Comparison of ENCODE assay signal across 14 cellular contexts in genomic region chr22:30307026-30307574, GRCh38. TPM values are rescaled to one million over a fixed set of nuclear protein-coding genes. Genes with fewer than 3 reads are reported as not detected.
DNase-seq lines count a peak whose midpoint lies in the region; ATAC-seq, FAIRE-seq and TF ChIP-seq lines count a peak whose summit lies in the region.
"Had no signal": no experiment of that assay in that cellular context is flagged by ENCODE, and none has a peak within 500 bp of the region (broad histone marks: within the 10 kb centered on the region; RNA-seq: fewer than 3 reads in every experiment).

No MANE protein-coding gene starts in this region.

- TF ChIP-seq CTCF in CD14-positive monocyte (IDR thresholded peaks at IDR 0.05) (no peak), GM12878 (IDR thresholded peaks at IDR 0.05 in 2 of 3, conservative IDR thresholded peaks at IDR 0.05 in 1 of 3; ENCODE audit: control insufficient read depth in 2 of 3, extremely low read depth in 1 of 3, insufficient read depth in 1 of 3, low read depth in 3 of 3, low read length in 3 of 3) (no peak), nephron progenitor cell (IDR thresholded peaks at IDR 0.05) (no peak), BE2C (IDR thresholded peaks at IDR 0.05; ENCODE audit: low read depth, low read length) (no peak)

- peak overlapping the region; percentile 82 for H3K9ac ChIP-seq in GM12878 (ENCODE audit: control insufficient read depth, insufficient read depth, low read length)
- H3K9ac ChIP-seq: GM23248 had no signal

- peaks cover 21 to 25% of the 10 kb centered on the region in 2 donors for H3K36me3 Mint-ChIP-seq in CD14-positive monocyte
- H3K36me3 Mint-ChIP-seq in IgD-negative memory B cell = peaks cover 3% of the 10 kb centered on the region
- H3K36me3 Mint-ChIP-seq in nephron progenitor cell (ENCODE audit: low read depth) = no peaks in the 10 kb centered on the region

- H3K36me3 ChIP-seq in GM12878 (ENCODE audit: control insufficient read depth in 2 of 2, insufficient read depth in 2 of 2, low read length in 1 of 2) (peaks cover 6 to 19% of the 10 kb centered on the region in 2 experiments; a peak in 3 of 4 replicates), BE2C (no peaks in the 10 kb centered on the region)

- in situ Hi-C loops in GM12878 (cut with MboI) = no loop called here

- 61% methylated on average over 5 of the region's 5 CpGs for WGBS in GM12878 (ENCODE audit: insufficient coverage, insufficient replicate concordance, low lambda C conversion rate, missing lambda C conversion rate)

- TF ChIP-seq EP300 in GM12878 (IDR thresholded peaks at IDR 0.05; ENCODE audit: borderline replicate concordance in 1 of 2, control insufficient read depth in 1 of 2, low read depth in 2 of 2, low read length in 2 of 2) = no peak

- no peak overlapping the region for H2AFZ ChIP-seq in GM12878 (ENCODE audit: control insufficient read depth, low read depth, low read length)
- H2AFZ ChIP-seq: GM23248 had no signal

- SMC1A ChIA-PET in GM12878 (lab: Charles Lee; ENCODE audit: uncharacterized antibody, unreplicated experiment) = interaction anchor here (0.8 to 9.7 kb wide), 5 partner anchors 8 to 117 kb away, joined by 3 to 92 read pairs (median 6); partner anchors contain the start of genes CASTOR1 and TBC1D10A

- H3K27ac ChIP-seq in GM12878 (ENCODE audit: control insufficient read depth, insufficient read depth) = peak overlapping the region; percentile 96
- H3K27ac ChIP-seq: GM23248 had no signal

- no peaks in the 10 kb centered on the region for H3K27me3 Mint-ChIP-seq in CD14-positive monocyte (ENCODE audit: low read depth in 3 of 3)
- H3K27me3 Mint-ChIP-seq in IgD-negative memory B cell = peaks cover 1% of the 10 kb centered on the region
- H3K27me3 Mint-ChIP-seq in nephron progenitor cell (ENCODE audit: low read depth, poor library complexity) = peaks cover 8% of the 10 kb centered on the region

- peaks cover 98% of the 10 kb centered on the region for H3K4me1 ChIP-seq in GM12878 (ENCODE audit: control insufficient read depth, insufficient read depth, low read length)
- no peaks in the 10 kb centered on the region; the same call in 1 of the 2 replicates for H3K4me1 ChIP-seq in BE2C

- ATAC-seq in GM12878 = no peak
- ATAC-seq: mucosa of descending colon had no signal

- CTCF ChIA-PET in GM12878 (lab: Yijun Ruan, JAX) = interaction anchor here (1.2 to 18.4 kb wide), 2 partner anchors 18 kb away, joined by 3 to 177 read pairs; partner anchors contain the start of gene CASTOR1

- H3K9me3 Mint-ChIP-seq in CD14-positive monocyte (peaks cover 0 to 2% (median 0%) of the 10 kb centered on the region in 7 donors), IgD-negative memory B cell (no peaks in the 10 kb centered on the region), nephron progenitor cell (no peaks in the 10 kb centered on the region)

- TF ChIP-seq RAD21 in GM12878 (IDR thresholded peaks at IDR 0.05; ENCODE audit: insufficient read depth, low read depth, low read length) = no peak

- H3K4me2 ChIP-seq in GM12878 (ENCODE audit: control insufficient read depth, insufficient read depth) = peak overlapping the region; percentile 99

- POLR2A ChIA-PET in GM12878 (lab: Charles Lee) = interaction anchor here (0.7 to 16.1 kb wide), 6 partner anchors 8 to 116 kb away, joined by 3 to 198 read pairs (median 5); partner anchors contain the start of gene TBC1D10A

- no peaks in the 10 kb centered on the region for H4K20me1 ChIP-seq in GM12878 (ENCODE audit: control insufficient read depth, insufficient read depth)

- DNase-seq in CD14-positive monocyte (ENCODE audit: low spot score) (no peak), GM12878 (ENCODE audit: low read depth, low spot score) (no peak), nephron progenitor cell (no peak), BE2C (no peak), SKM-1 treated with dmso at 0.1 percent for 144 hours (lab: John Stamatoyannopoulos, UW; ENCODE audit: unreplicated experiment) (no peak), NCI-H2107 treated with DMSO at 0.1 percent for 48 hours (lab: John Stamatoyannopoulos, UW; ENCODE audit: unreplicated experiment) (no peak)
- DNase-seq in activated CD4-positive, alpha-beta T cell treated with anti-CD3 and anti-CD28 coated beads, Interleukin-2, amount 50 U/mL, for 1 hour = no peak
- DNase-seq: activated CD8-positive, alpha-beta memory T cell treated with anti-CD3 and anti-CD28 coated beads, Interleukin-2, amount 50 U/mL, for 4 hours; GM23248; mucosa of descending colon; NCI-H510A; testis had no signal

- intact Hi-C loops in CD14-positive monocyte (cut with micrococcal nuclease) = loop anchor here in 1 of 2 donors (10.0 kb wide), 1 partner anchor 48 kb away; the partner anchor contains the start of genes CCDC157 and SF3A1
- intact Hi-C loops in GM12878 (cut with micrococcal nuclease; ENCODE audit: unreplicated experiment) = loop anchor here (2.0 kb wide), 1 partner anchor 18 kb away; the partner anchor contains the start of gene CASTOR1

- H3K27ac Mint-ChIP-seq in CD14-positive monocyte (peak overlapping the region in 5 of 7 donors; percentile 33 to 94 (median 84)), IgD-negative memory B cell (peak overlapping the region; percentile 44 to 96 (median 84)), nephron progenitor cell (peak overlapping the region; percentile 5)

- no peak for FAIRE-seq in GM12878 (lab: Jason Lieb, UNC)

- no peak for TF ChIP-seq POLR2A in GM12878 (IDR thresholded peaks at IDR 0.05; ENCODE audit: low read depth, low read length)

- peaks cover 97% of the 10 kb centered on the region for H3K4me1 Mint-ChIP-seq in CD14-positive monocyte
- peaks cover 77 to 92% (median 77%) of the 10 kb centered on the region in 3 donors for H3K4me1 Mint-ChIP-seq in IgD-negative memory B cell
- H3K4me1 Mint-ChIP-seq in nephron progenitor cell = peaks cover 60% of the 10 kb centered on the region

- BruUV-seq in GM12878 (replicated peaks; lab: Mats Ljungman, UMichigan) = no TSS peak

- H3K4me3 Mint-ChIP-seq in CD14-positive monocyte = no peak overlapping the region
- H3K4me3 Mint-ChIP-seq in IgD-negative memory B cell = peak overlapping the region; percentile 62 to 86 (median 79)
- no peak overlapping the region for H3K4me3 Mint-ChIP-seq in nephron progenitor cell

- no peaks in the 10 kb centered on the region for H3K9me3 ChIP-seq in GM12878 (replicated peaks; ENCODE audit: control insufficient read depth, insufficient read depth, low read length)
- no peaks in the 10 kb centered on the region for H3K9me3 ChIP-seq in BE2C
- H3K9me3 ChIP-seq: mucosa of descending colon, testis had no signal

- H3K27me3 ChIP-seq in GM12878 (replicated peaks in 1 of 2; ENCODE audit: control insufficient read depth in 2 of 2, insufficient read depth in 2 of 2, low read length in 1 of 2) (no peaks in the 10 kb centered on the region), BE2C (no peaks in the 10 kb centered on the region)
- H3K27me3 ChIP-seq: testis had no signal

- H3K4me3 ChIP-seq in GM12878 (no peak overlapping the region), BE2C (ENCODE audit: low read depth, low read length) (no peak overlapping the region)
- H3K4me3 ChIP-seq: GM23248, mucosa of descending colon, testis had no signal

- H3K79me2 ChIP-seq in GM12878 (ENCODE audit: control insufficient read depth, insufficient read depth, low read length) = peaks cover 64% of the 10 kb centered on the region

- RAD21 ChIA-PET in GM12878 (lab: Charles Lee; ENCODE audit: unreplicated experiment) = interaction anchor here (0.6 to 8.2 kb wide), 7 partner anchors 18 to 117 kb away, joined by 3 to 88 read pairs (median 4); partner anchors contain the start of genes CASTOR1, CCDC157, SF3A1 and TBC1D10A

RNA-seq across cellular contexts. Expression of gene CASTOR1, which starts 17.8 kb away (rescaled TPM):
- polyA plus RNA-seq in CD14-positive monocyte = 1 to 10 TPM; 6.4 to 6.5 TPM
- 15.7 TPM for polyA plus RNA-seq in IgD-negative memory B cell
- total RNA-seq in GM12878 (2013; cell fraction: nucleolus; rRNA removed) = 3.6 and 4.4 TPM in 2 replicates
- total RNA-seq in GM12878 (2014; rRNA removed) = 5.3 and 5.9 TPM in 2 replicates
- total RNA-seq in GM12878 (2014; rRNA removed; fragmentation: Illumina TruSeq; extraction: Trizol) = 1.2 and 2.4 TPM in 2 replicates
- 6.0 and 9.1 TPM in 2 replicates for total RNA-seq in GM12878 (2021)
- 1.9 TPM for polyA plus RNA-seq in GM12878 (2011; ENCODE audit: low read depth)
- 0.65 and 1.6 TPM in 2 replicates for polyA plus RNA-seq in GM12878 (2011; rRNA removed)
- 2.1 and 2.4 TPM in 2 replicates for polyA plus RNA-seq in GM12878 (2011; cell fraction: cytosol; rRNA removed)
- polyA plus RNA-seq in GM12878 (2011; cell fraction: nucleus; rRNA removed) = 8.4 and 11.5 TPM in 2 replicates
- 5.7 and 6.0 TPM in 2 replicates for polyA plus RNA-seq in GM12878 (2012)
- polyA plus RNA-seq in GM12878 (2014; fragmentation: Illumina TruSeq; extraction: Trizol) = 0.25 and 1.9 TPM in 2 replicates
- 1 to 10 TPM in 1 of 2 experiments, under 1 TPM in 1; 0.31 to 1.2 TPM for polyA plus RNA-seq in GM12878 (2014; fragmentation: Nextera tagmentation; extraction: Ambion mirVana)
- polyA plus RNA-seq in GM12878 (2014; rRNA removed) = 5.5 and 6.3 TPM in 2 replicates
- 1 to 10 TPM; 4.2 to 5.3 TPM for polyA plus RNA-seq in GM12878 (2016; fragmentation: Nextera tagmentation; extraction: Ambion mirVana)
- polyA minus RNA-seq in GM12878 (2011; rRNA and poly(A)+ RNA removed) = 1.6 and 2.1 TPM in 2 replicates
- not detected in 2 replicates for polyA minus RNA-seq in GM12878 (2011; cell fraction: cytosol; rRNA and poly(A)+ RNA removed)
- 5.4 and 7.1 TPM in 2 replicates for polyA minus RNA-seq in GM12878 (2011; cell fraction: nucleus; rRNA and poly(A)+ RNA removed)
- 3.8 TPM for polyA plus RNA-seq in BE2C (2012; ENCODE audit: insufficient read depth, insufficient read length, low read depth)

RNA-seq across cellular contexts. Expression of gene TBC1D10A, which starts 19.6 kb away (rescaled TPM):
- 10 to 100 TPM; 13.4 to 21.8 TPM for polyA plus RNA-seq in CD14-positive monocyte
- 44.0 TPM for polyA plus RNA-seq in IgD-negative memory B cell
- 26.9 and 32.1 TPM in 2 replicates for total RNA-seq in GM12878 (2013; cell fraction: nucleolus; rRNA removed)
- total RNA-seq in GM12878 (2014; rRNA removed) = 14.1 and 16.3 TPM in 2 replicates
- 8.5 and 8.6 TPM in 2 replicates for total RNA-seq in GM12878 (2014; rRNA removed; fragmentation: Illumina TruSeq; extraction: Trizol)
- 22.2 and 24.3 TPM in 2 replicates for total RNA-seq in GM12878 (2021)
- 3.8 TPM for polyA plus RNA-seq in GM12878 (2011; ENCODE audit: low read depth)
- polyA plus RNA-seq in GM12878 (2011; rRNA removed) = 10.3 and 14.4 TPM in 2 replicates
- polyA plus RNA-seq in GM12878 (2011; cell fraction: cytosol; rRNA removed) = 18.2 and 21.6 TPM in 2 replicates
- 63.9 and 67.2 TPM in 2 replicates for polyA plus RNA-seq in GM12878 (2011; cell fraction: nucleus; rRNA removed)
- polyA plus RNA-seq in GM12878 (2012) = 13.5 and 16.9 TPM in 2 replicates
- polyA plus RNA-seq in GM12878 (2014; fragmentation: Illumina TruSeq; extraction: Trizol) = 2.0 and 7.9 TPM in 2 replicates
- under 1 TPM; 0.27 to 0.82 TPM for polyA plus RNA-seq in GM12878 (2014; fragmentation: Nextera tagmentation; extraction: Ambion mirVana)
- 25.7 and 27.8 TPM in 2 replicates for polyA plus RNA-seq in GM12878 (2014; rRNA removed)
- 10 to 100 TPM; 17.4 to 20.8 TPM for polyA plus RNA-seq in GM12878 (2016; fragmentation: Nextera tagmentation; extraction: Ambion mirVana)
- polyA minus RNA-seq in GM12878 (2011; rRNA and poly(A)+ RNA removed) = 12.7 and 20.9 TPM in 2 replicates
- polyA minus RNA-seq in GM12878 (2011; cell fraction: cytosol; rRNA and poly(A)+ RNA removed) = 5.5 and 7.1 TPM in 2 replicates
- 13.3 and 25.6 TPM in 2 replicates for polyA minus RNA-seq in GM12878 (2011; cell fraction: nucleus; rRNA and poly(A)+ RNA removed)
- polyA plus RNA-seq in BE2C (2012; ENCODE audit: insufficient read depth, insufficient read length, low read depth) = 2.9 TPM

RNA-seq across cellular contexts. Expression of gene OSM, which starts 40.4 kb away (rescaled TPM):
- polyA plus RNA-seq in CD14-positive monocyte (100 to 1,000 TPM in 1 of 2 donors, 10 to 100 TPM in 1; 48.0 to 146 TPM), IgD-negative memory B cell (0.79 TPM), GM12878 (2011; rRNA removed) (0.13 and 0.29 TPM in 2 replicates), GM12878 (2014; fragmentation: Illumina TruSeq; extraction: Trizol) (0.21 TPM in 1 of 2 replicates, not detected in the other), GM12878 (2014; fragmentation: Nextera tagmentation; extraction: Ambion mirVana) (under 1 TPM; 0.06 to 0.15 TPM), GM12878 (2014; rRNA removed) (0.79 TPM in 2 replicates), GM12878 (2016; fragmentation: Nextera tagmentation; extraction: Ambion mirVana) (1 to 10 TPM in 1 of 2 experiments, under 1 TPM in 1; 0.72 to 1.4 TPM)
- 0.27 and 0.33 TPM in 2 replicates for total RNA-seq in GM12878 (2013; cell fraction: nucleolus; rRNA removed)
- total RNA-seq in GM12878 (2014; rRNA removed) (0.93 and 1.4 TPM in 2 replicates), GM12878 (2014; rRNA removed; fragmentation: Illumina TruSeq; extraction: Trizol) (0.45 and 0.51 TPM in 2 replicates), GM12878 (2021) (1.1 and 1.2 TPM in 2 replicates)
- polyA plus RNA-seq in GM12878 (2011; ENCODE audit: low read depth) = 0.13 TPM
- polyA plus RNA-seq in GM12878 (2011; cell fraction: cytosol; rRNA removed) = 0.33 and 0.48 TPM in 2 replicates
- 0.41 and 1.0 TPM in 2 replicates for polyA plus RNA-seq in GM12878 (2011; cell fraction: nucleus; rRNA removed)
- 0.27 and 0.39 TPM in 2 replicates for polyA plus RNA-seq in GM12878 (2012)
- polyA minus RNA-seq in GM12878 (2011; rRNA and poly(A)+ RNA removed) = 0.67 TPM in 1 of 2 replicates, not detected in the other
- polyA minus RNA-seq in GM12878 (2011; cell fraction: cytosol; rRNA and poly(A)+ RNA removed) = not detected in 2 replicates
- polyA minus RNA-seq in GM12878 (2011; cell fraction: nucleus; rRNA and poly(A)+ RNA removed) = 0.97 and 1.2 TPM in 2 replicates
- polyA plus RNA-seq in BE2C (2012; ENCODE audit: insufficient read depth, insufficient read length, low read depth) = not detected
- total RNA-seq: chondrocyte, GM23248 had no signal
- polyA plus RNA-seq: GM23248 had no signal

RNA-seq across cellular contexts. Expression of gene SF3A1, which starts 49.6 kb away (rescaled TPM):
- 10 to 100 TPM; 34.7 to 52.1 TPM for polyA plus RNA-seq in CD14-positive monocyte
- polyA plus RNA-seq in IgD-negative memory B cell = 120 TPM
- 108 and 121 TPM in 2 replicates for total RNA-seq in GM12878 (2013; cell fraction: nucleolus; rRNA removed)
- 47.1 and 56.1 TPM in 2 replicates for total RNA-seq in GM12878 (2014; rRNA removed)
- 14.9 and 16.9 TPM in 2 replicates for total RNA-seq in GM12878 (2014; rRNA removed; fragmentation: Illumina TruSeq; extraction: Trizol)
- 222 and 239 TPM in 2 replicates for total RNA-seq in GM12878 (2021)
- polyA plus RNA-seq in GM12878 (2011; ENCODE audit: low read depth) = 32.3 TPM
- polyA plus RNA-seq in GM12878 (2011; rRNA removed) = 7.8 and 28.1 TPM in 2 replicates
- polyA plus RNA-seq in GM12878 (2011; cell fraction: cytosol; rRNA removed) = 20.4 and 35.7 TPM in 2 replicates
- polyA plus RNA-seq in GM12878 (2011; cell fraction: nucleus; rRNA removed) = 51.1 and 94.1 TPM in 2 replicates
- 64.7 and 99.8 TPM in 2 replicates for polyA plus RNA-seq in GM12878 (2012)
- 44.7 and 78.9 TPM in 2 replicates for polyA plus RNA-seq in GM12878 (2014; fragmentation: Illumina TruSeq; extraction: Trizol)
- 10 to 100 TPM; 10.4 to 13.4 TPM for polyA plus RNA-seq in GM12878 (2014; fragmentation: Nextera tagmentation; extraction: Ambion mirVana)
- polyA plus RNA-seq in GM12878 (2014; rRNA removed) = 35.8 and 63.6 TPM in 2 replicates
- 100 to 1,000 TPM; 170 to 190 TPM for polyA plus RNA-seq in GM12878 (2016; fragmentation: Nextera tagmentation; extraction: Ambion mirVana)
- 50.6 and 52.5 TPM in 2 replicates for polyA minus RNA-seq in GM12878 (2011; rRNA and poly(A)+ RNA removed)
- polyA minus RNA-seq in GM12878 (2011; cell fraction: cytosol; rRNA and poly(A)+ RNA removed) = 50.0 and 80.6 TPM in 2 replicates
- polyA minus RNA-seq in GM12878 (2011; cell fraction: nucleus; rRNA and poly(A)+ RNA removed) = 41.3 and 62.6 TPM in 2 replicates
- 394 TPM for polyA plus RNA-seq in BE2C (2012; ENCODE audit: insufficient read depth, insufficient read length, low read depth)

RNA-seq across cellular contexts. Expression of gene CCDC157, which starts 49.7 kb away (rescaled TPM):
- polyA plus RNA-seq in CD14-positive monocyte = under 1 TPM; 0.50 to 0.54 TPM
- polyA plus RNA-seq in IgD-negative memory B cell = 1.6 TPM
- 2.2 and 3.5 TPM in 2 replicates for total RNA-seq in GM12878 (2013; cell fraction: nucleolus; rRNA removed)
- 2.0 and 2.7 TPM in 2 replicates for total RNA-seq in GM12878 (2014; rRNA removed)
- 0.37 and 0.72 TPM in 2 replicates for total RNA-seq in GM12878 (2014; rRNA removed; fragmentation: Illumina TruSeq; extraction: Trizol)
- total RNA-seq in GM12878 (2021) = 1.4 and 1.5 TPM in 2 replicates
- 0.54 TPM for polyA plus RNA-seq in GM12878 (2011; ENCODE audit: low read depth)
- polyA plus RNA-seq in GM12878 (2011; rRNA removed) = 0.40 and 1.0 TPM in 2 replicates
- polyA plus RNA-seq in GM12878 (2011; cell fraction: cytosol; rRNA removed) = 1.3 and 2.5 TPM in 2 replicates
- polyA plus RNA-seq in GM12878 (2011; cell fraction: nucleus; rRNA removed) = 3.6 and 4.0 TPM in 2 replicates
- polyA plus RNA-seq in GM12878 (2012) = 1.1 and 1.2 TPM in 2 replicates
- 0.08 and 0.81 TPM in 2 replicates for polyA plus RNA-seq in GM12878 (2014; fragmentation: Illumina TruSeq; extraction: Trizol)
- polyA plus RNA-seq in GM12878 (2014; fragmentation: Nextera tagmentation; extraction: Ambion mirVana) = under 1 TPM; 0.10 to 0.46 TPM
- 2.0 and 2.8 TPM in 2 replicates for polyA plus RNA-seq in GM12878 (2014; rRNA removed)
- 1 to 10 TPM; 1.9 to 2.8 TPM for polyA plus RNA-seq in GM12878 (2016; fragmentation: Nextera tagmentation; extraction: Ambion mirVana)
- 0.93 and 1.0 TPM in 2 replicates for polyA minus RNA-seq in GM12878 (2011; rRNA and poly(A)+ RNA removed)
- 1.7 TPM in 1 of 2 replicates, not detected in the other for polyA minus RNA-seq in GM12878 (2011; cell fraction: cytosol; rRNA and poly(A)+ RNA removed)
- 1.9 and 3.1 TPM in 2 replicates for polyA minus RNA-seq in GM12878 (2011; cell fraction: nucleus; rRNA and poly(A)+ RNA removed)
- polyA plus RNA-seq in BE2C (2012; ENCODE audit: insufficient read depth, insufficient read length, low read depth) = 3.4 TPM

Comparison
In these comparisons a context has a peak if more than half of its experiments do, and no peak if none do; other contexts are left out.
1. H3K27ac Mint-ChIP-seq: peak in every context shown above with its lines; median percentile 84 in CD14-positive monocyte; 84 in IgD-negative memory B cell; 5 in nephron progenitor cell.
2. H3K4me3 Mint-ChIP-seq: peak in IgD-negative memory B cell (4 of 4); none in CD14-positive monocyte (0 of 2) and nephron progenitor cell (single experiment).
3. RNA of gene OSM, which starts 40.4 kb away (polyA plus RNA-seq): 48.0 to 146 TPM in CD14-positive monocyte; 0.79 TPM in IgD-negative memory B cell (single experiment) and 0.06 to 1.4 TPM in GM12878; every median in the first group is over 10 times any median in the second.